ENCODE assay signal across 20 cellular contexts in the genomic region with DNA sequence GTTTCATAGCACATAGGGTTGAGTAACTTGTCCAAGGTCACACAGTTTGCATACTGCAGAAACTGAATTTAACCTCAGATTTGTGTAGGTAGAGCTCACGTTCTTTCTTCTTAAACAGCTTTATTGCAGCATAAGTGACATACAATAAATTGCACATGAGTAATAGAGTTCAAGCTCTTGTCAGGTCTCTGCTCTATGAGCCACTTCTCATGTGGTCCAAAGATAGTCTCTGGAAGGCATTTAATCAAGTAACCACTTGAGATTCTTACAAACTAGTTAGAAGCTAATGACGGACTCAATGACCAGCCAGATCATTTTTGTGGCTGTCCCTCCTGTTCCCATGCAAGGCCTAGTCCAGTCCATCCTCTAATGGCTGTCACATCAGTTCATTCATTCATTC.
DNase-seq lines count a peak whose midpoint lies in the region; ATAC-seq and FAIRE-seq lines count a peak whose summit lies in the region.
"Had no signal": no experiment of that assay in that cellular context is flagged by ENCODE, and none has a peak within 500 bp of the region (broad histone marks: within the 10 kb centered on the region; RNA-seq: fewer than 3 reads in every experiment).

No MANE protein-coding gene starts in this region.

- H3K27ac ChIP-seq in small intestine (ENCODE audit: low read depth in 1 of 2, low read length in 1 of 2): no peak overlapping the region

- peak overlapping the region; percentile 83 for H3K27ac Mint-ChIP-seq in T-helper 2 cell treated with Interferon-gamma antibody and Interleukin-4, amounts not matched to agents 5 μg/mL and 100 μg/mL, for 36 hours
- H3K27ac Mint-ChIP-seq: GM23338, H9 had no signal

- intact Hi-C loops in Right ventricle myocardium superior (cut with DNase I): no loop called here
- intact Hi-C loops in cardiac septum (cut with DNase I): no loop called here
- intact Hi-C loops in left cardiac atrium (cut with DNase I): no loop called here

- H3K4me3 ChIP-seq in small intestine (ENCODE audit: low read depth in 1 of 2, low read length in 2 of 2): no peak overlapping the region
- H3K4me3 ChIP-seq: GM23338 had no signal

- no peak for FAIRE-seq in small intestine (lab: Jason Lieb, UNC)
- FAIRE-seq: GM18507 had no signal

- no peaks in the 10 kb centered on the region for H3K36me3 ChIP-seq in small intestine (ENCODE audit: control insufficient read depth in 2 of 2, insufficient read depth in 2 of 2, low read length in 2 of 2)

- WGBS in small intestine, 3 donors: 41 to 72% (median 53%) methylated on average over 2 of the region's 2 CpGs

- peak overlapping the region; percentile 32 for H3K4me3 Mint-ChIP-seq in T-helper 2 cell treated with Interferon-gamma antibody and Interleukin-4, amounts not matched to agents 5 μg/mL and 100 μg/mL, for 36 hours
- H3K4me3 Mint-ChIP-seq: CD4-positive, alpha-beta memory T cell; GM23338; H9 had no signal

- H3K4me1 ChIP-seq in small intestine (ENCODE audit: control insufficient read depth in 2 of 2, insufficient read depth in 1 of 2, low read depth in 1 of 2, low read length in 1 of 2): no peaks in the 10 kb centered on the region

- H3K9me3 Mint-ChIP-seq in T-helper 2 cell treated with Interferon-gamma antibody and Interleukin-4, amounts not matched to agents 5 μg/mL and 100 μg/mL, for 36 hours: peaks cover 10% of the 10 kb centered on the region
- H3K9me3 Mint-ChIP-seq: CD4-positive, alpha-beta memory T cell; GM23338 had no signal

- peaks cover 43% of the 10 kb centered on the region for H3K4me1 Mint-ChIP-seq in T-helper 2 cell treated with Interferon-gamma antibody and Interleukin-4, amounts not matched to agents 5 μg/mL and 100 μg/mL, for 36 hours (ENCODE audit: low read depth)
- H3K4me1 Mint-ChIP-seq: GM23338, H9 had no signal

- H3K27me3 ChIP-seq in small intestine (ENCODE audit: control insufficient read depth in 2 of 2, insufficient read depth in 2 of 2, low read length in 2 of 2): no peaks in the 10 kb centered on the region

- no peak for DNase-seq in Right ventricle myocardium superior
- no peak for DNase-seq in cardiac septum (ENCODE audit: low spot score)
- DNase-seq in T-helper 2 cell treated with Interferon-gamma antibody and Interleukin-4, amounts not matched to agents 5 μg/mL and 100 μg/mL, for 36 hours (ENCODE audit: low spot score): no peak
- no peak for DNase-seq in left cardiac atrium
- peak; percentile 31 for DNase-seq in small intestine
- DNase-seq in NCI-H1436 treated with DMSO at 0.1 percent for 48 hours (lab: John Stamatoyannopoulos, UW): no peak
- DNase-seq in NCI-H128 (lab: John Stamatoyannopoulos, UW; ENCODE audit: unreplicated experiment): no peak
- DNase-seq: COR-L47; KG1; MM.1S; NCI-H1048; NCI-H1417 treated with DMSO at 0.1 percent for 48 hours; NCI-H187 treated with DMSO at 0.1 percent for 48 hours; NCI-H524 treated with DMSO at 0.1 percent for 48 hours; NK-92 treated with Interleukin-12 subunit alpha and Interleukin-12 subunit beta, amount 100 ng/mL, for 24 hours; SHP77 had no signal

- ATAC-seq in Right ventricle myocardium superior (ENCODE audit: poor library complexity) (peak; percentile 81), left cardiac atrium (peak; percentile 35 to 56)

- H3K27me3 Mint-ChIP-seq in T-helper 2 cell treated with Interferon-gamma antibody and Interleukin-4, amounts not matched to agents 5 μg/mL and 100 μg/mL, for 36 hours (ENCODE audit: low read depth): no peaks in the 10 kb centered on the region

- no peaks in the 10 kb centered on the region for H3K9me3 ChIP-seq in small intestine (ENCODE audit: control insufficient read depth, low read depth)

- H3K36me3 Mint-ChIP-seq in T-helper 2 cell treated with Interferon-gamma antibody and Interleukin-4, amounts not matched to agents 5 μg/mL and 100 μg/mL, for 36 hours (ENCODE audit: low read depth): peaks cover 11% of the 10 kb centered on the region
- H3K36me3 Mint-ChIP-seq: CD4-positive, alpha-beta memory T cell had no signal
